Comparison of ENCODE assay signal across 19 cellular contexts in the genomic region with DNA sequence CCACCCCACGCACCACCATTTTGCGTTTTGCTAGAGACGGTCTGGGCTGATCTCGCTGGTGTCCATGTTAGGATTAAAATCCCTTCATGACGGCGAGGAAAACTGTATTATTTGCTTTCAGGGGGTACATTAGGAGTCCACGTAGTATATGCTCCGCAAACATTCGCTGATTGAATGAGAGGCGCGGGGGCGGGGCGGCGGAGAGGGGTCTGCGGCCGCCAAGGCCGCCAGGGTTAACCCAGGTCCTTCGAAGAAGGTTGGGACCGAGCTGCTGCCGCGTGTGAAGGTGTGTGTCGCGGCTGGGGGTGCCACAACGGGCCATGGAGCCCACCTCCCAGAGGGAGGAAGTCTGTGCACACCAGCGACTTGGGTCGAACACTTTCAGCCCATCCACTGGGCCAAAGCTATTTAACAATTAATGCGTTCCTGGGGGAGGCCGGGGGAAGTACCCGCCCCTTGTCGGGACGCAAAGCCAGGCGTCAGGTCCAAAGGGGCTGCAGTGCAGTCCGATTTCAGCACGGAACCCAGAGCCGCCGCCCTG. TPM values are rescaled to one million over a fixed set of nuclear protein-coding genes. Genes with fewer than 3 reads are reported as not detected.
DNase-seq lines count a peak whose midpoint lies in the region; ATAC-seq and TF ChIP-seq lines count a peak whose summit lies in the region.
"Had no signal": no experiment of that assay in that cellular context is flagged by ENCODE, and none has a peak within 500 bp of the region (broad histone marks: within the 10 kb centered on the region; RNA-seq: fewer than 3 reads in every experiment).

No MANE protein-coding gene starts in this region.

- POLR2A ChIA-PET in naive thymus-derived CD4-positive, alpha-beta T cell (lab: Charles Lee): no interaction called here

- DNase-seq in HFFc6 (no peak), ecto neural progenitor cell (ENCODE audit: low spot score) (peak; percentile 53), islet precursor cell (peak; percentile 59), activated gamma-delta T cell (lab: John Stamatoyannopoulos, UW) (no peak)
- DNase-seq in naive thymus-derived CD4-positive, alpha-beta T cell: no peak
- no peak for DNase-seq in activated naive CD8-positive, alpha-beta T cell treated with anti-CD3 and anti-CD28 coated beads, Interleukin-2, amount 50 U/mL, for 24 hours
- DNase-seq: activated CD4-positive, alpha-beta T cell treated with anti-CD3 and anti-CD28 coated beads, Interleukin-2, amount 50 U/mL, for 1 hour; activated gamma-delta T cell treated with Interleukin-2 at 50 U/mL for 16 hours; amygdala; caudate nucleus; DMS79 treated with DMSO at 0.1 percent for 48 hours; effector CD8-positive, alpha-beta T cell; Karpas-422; kidney glomerular epithelial cell; NCI-H1105; NCI-H2081 treated with DMSO at 0.1 percent for 48 hours; thyroid gland had no signal

- peaks cover 0 to 3% (median 0%) of the 10 kb centered on the region in 3 donors for H3K36me3 ChIP-seq in skeletal muscle tissue (ENCODE audit: control insufficient read depth in 3 of 3, insufficient read depth in 3 of 3, low read length in 3 of 3)
- H3K36me3 ChIP-seq in naive thymus-derived CD4-positive, alpha-beta T cell (ENCODE audit: control insufficient read depth in 2 of 3, insufficient read depth in 3 of 3, low read length in 3 of 3): no peaks in the 10 kb centered on the region
- H3K36me3 ChIP-seq: thyroid gland had no signal

- H3K4me3 Mint-ChIP-seq in HFFc6: peak overlapping the region; percentile 84
- H3K4me3 Mint-ChIP-seq in naive thymus-derived CD4-positive, alpha-beta T cell: peak overlapping the region in 3 of 10 donors; percentile 6 to 52 (median 48)
- H3K4me3 Mint-ChIP-seq in activated naive CD8-positive, alpha-beta T cell treated with anti-CD3 and anti-CD28 coated beads, Interleukin-2, amount 50 U/mL, for 24 hours: no peak overlapping the region
- H3K4me3 Mint-ChIP-seq: stimulated activated memory B cell treated with anti-CD40 and anti-IgM and Interleukin-4, amounts not matched to agents 10 μg/mL and 1 μg/mL and 100 μg/mL, for 72 hours had no signal

- H3K27ac Mint-ChIP-seq in HFFc6: peak overlapping the region; percentile 11; the same call in 1 of the 2 replicates
- no peak overlapping the region for H3K27ac Mint-ChIP-seq in naive thymus-derived CD4-positive, alpha-beta T cell
- H3K27ac Mint-ChIP-seq in activated naive CD8-positive, alpha-beta T cell treated with anti-CD3 and anti-CD28 coated beads, Interleukin-2, amount 50 U/mL, for 24 hours: no peak overlapping the region
- H3K27ac Mint-ChIP-seq: stimulated activated memory B cell treated with anti-CD40 and anti-IgM and Interleukin-4, amounts not matched to agents 10 μg/mL and 1 μg/mL and 100 μg/mL, for 72 hours had no signal

- H3K9me3 Mint-ChIP-seq in HFFc6: peaks cover 11% of the 10 kb centered on the region
- H3K9me3 Mint-ChIP-seq in naive thymus-derived CD4-positive, alpha-beta T cell: peaks cover 5 to 70% (median 28%) of the 10 kb centered on the region in 11 donors
- peaks cover 22% of the 10 kb centered on the region for H3K9me3 Mint-ChIP-seq in activated naive CD8-positive, alpha-beta T cell treated with anti-CD3 and anti-CD28 coated beads, Interleukin-2, amount 50 U/mL, for 24 hours

- intact Hi-C loops in naive thymus-derived CD4-positive, alpha-beta T cell (cut with micrococcal nuclease): no loop called here

- no peak for ATAC-seq in naive thymus-derived CD4-positive, alpha-beta T cell
- no peak for ATAC-seq in activated naive CD8-positive, alpha-beta T cell treated with anti-CD3 and anti-CD28 coated beads, Interleukin-2, amount 50 U/mL, for 24 hours
- ATAC-seq: stimulated activated memory B cell treated with anti-CD40 and anti-IgM and Interleukin-4, amounts not matched to agents 10 μg/mL and 1 μg/mL and 100 μg/mL, for 72 hours had no signal

- no peaks in the 10 kb centered on the region for H3K9me3 ChIP-seq in skeletal muscle tissue (ENCODE audit: control insufficient read depth in 3 of 3, low read length in 3 of 3)
- peaks cover 0 to 5% (median 0%) of the 10 kb centered on the region in 3 experiments for H3K9me3 ChIP-seq in naive thymus-derived CD4-positive, alpha-beta T cell (ENCODE audit: control insufficient read depth in 2 of 3, low read length in 3 of 3)
- H3K9me3 ChIP-seq: thyroid gland had no signal

- TF ChIP-seq CTCF in HFFc6 (IDR thresholded peaks at IDR 0.05): no peak

- H3K36me3 Mint-ChIP-seq in HFFc6 (ENCODE audit: low read depth): peaks cover 19% of the 10 kb centered on the region
- H3K36me3 Mint-ChIP-seq in naive thymus-derived CD4-positive, alpha-beta T cell: peaks cover 0 to 30% (median 4%) of the 10 kb centered on the region in 5 donors
- H3K36me3 Mint-ChIP-seq in activated naive CD8-positive, alpha-beta T cell treated with anti-CD3 and anti-CD28 coated beads, Interleukin-2, amount 50 U/mL, for 24 hours (ENCODE audit: low read depth): peaks cover 5% of the 10 kb centered on the region
- H3K36me3 Mint-ChIP-seq: stimulated activated memory B cell treated with anti-CD40 and anti-IgM and Interleukin-4, amounts not matched to agents 10 μg/mL and 1 μg/mL and 100 μg/mL, for 72 hours had no signal

- H3K4me3 ChIP-seq in skeletal muscle tissue (ENCODE audit: low read length in 3 of 3): peak overlapping the region in 2 of 3 donors; percentile 42 to 77
- H3K4me3 ChIP-seq in naive thymus-derived CD4-positive, alpha-beta T cell (ENCODE audit: low read length): no peak overlapping the region
- H3K4me3 ChIP-seq: thyroid gland had no signal

- H3K27ac ChIP-seq in skeletal muscle tissue (ENCODE audit: low read depth, low read length): peak overlapping the region; percentile 26
- no peak overlapping the region for H3K27ac ChIP-seq in naive thymus-derived CD4-positive, alpha-beta T cell (ENCODE audit: low read depth, low read length)
- H3K27ac ChIP-seq: thyroid gland had no signal

- CTCF ChIA-PET in naive thymus-derived CD4-positive, alpha-beta T cell (lab: Charles Lee): no interaction called here

- peaks cover 13 to 66% (median 21%) of the 10 kb centered on the region in 3 donors for H3K27me3 ChIP-seq in skeletal muscle tissue (ENCODE audit: control insufficient read depth in 3 of 3, insufficient read depth in 3 of 3, low read length in 3 of 3)
- H3K27me3 ChIP-seq in naive thymus-derived CD4-positive, alpha-beta T cell (ENCODE audit: control insufficient read depth in 2 of 2, insufficient read depth in 2 of 2, low read length in 2 of 2): peaks cover 6 to 62% of the 10 kb centered on the region in 2 donors

- peaks cover 6 to 40% (median 20%) of the 10 kb centered on the region in 3 donors for H3K4me1 ChIP-seq in skeletal muscle tissue (ENCODE audit: control insufficient read depth in 3 of 3, insufficient read depth in 3 of 3, low read length in 3 of 3)
- H3K4me1 ChIP-seq in naive thymus-derived CD4-positive, alpha-beta T cell (ENCODE audit: control insufficient read depth in 2 of 2, insufficient read depth in 2 of 2, low read length in 2 of 2): no peaks in the 10 kb centered on the region

- peak overlapping the region in 1 of 3 donors; percentile 88 for H3K9ac ChIP-seq in skeletal muscle tissue (ENCODE audit: low read depth in 1 of 3, low read length in 3 of 3)

- peaks cover 21% of the 10 kb centered on the region for H3K27me3 Mint-ChIP-seq in HFFc6 (ENCODE audit: insufficient read depth)
- H3K27me3 Mint-ChIP-seq in naive thymus-derived CD4-positive, alpha-beta T cell: peaks cover 86 to 95% (median 89%) of the 10 kb centered on the region in 5 donors
- H3K27me3 Mint-ChIP-seq in activated naive CD8-positive, alpha-beta T cell treated with anti-CD3 and anti-CD28 coated beads, Interleukin-2, amount 50 U/mL, for 24 hours: peaks cover 88% of the 10 kb centered on the region

- H3K4me1 Mint-ChIP-seq in HFFc6 (ENCODE audit: low read depth): peaks cover 64% of the 10 kb centered on the region
- peaks cover 5 to 36% (median 21%) of the 10 kb centered on the region in 7 donors for H3K4me1 Mint-ChIP-seq in naive thymus-derived CD4-positive, alpha-beta T cell
- H3K4me1 Mint-ChIP-seq in activated naive CD8-positive, alpha-beta T cell treated with anti-CD3 and anti-CD28 coated beads, Interleukin-2, amount 50 U/mL, for 24 hours: peaks cover 18% of the 10 kb centered on the region

RNA-seq across cellular contexts. Expression of a gene that starts 6.4 kb away (rescaled TPM):
- 10 to 100 TPM; 15.9 to 22.8 (median 17.9) TPM for total RNA-seq in HFFc6 (2021; fragmentation: NEBNext Ultra II Directional; extraction: Animal tissue kit (Norgen Biotek cat#: 25700))
- 16.2 TPM for total RNA-seq in skeletal muscle tissue
- total RNA-seq in naive thymus-derived CD4-positive, alpha-beta T cell: not detected
- polyA plus RNA-seq in naive thymus-derived CD4-positive, alpha-beta T cell: not detected
- total RNA-seq: thyroid gland had no signal

Comparison
In these comparisons a context has a peak if more than half of its experiments do, and no peak if none do; other contexts are left out.
1. DNase-seq: peak in ecto neural progenitor cell (single experiment) and islet precursor cell (single experiment); none in HFFc6 (single experiment), naive thymus-derived CD4-positive, alpha-beta T cell (0 of 9), activated gamma-delta T cell (single experiment) and activated naive CD8-positive, alpha-beta T cell treated with anti-CD3 and anti-CD28 coated beads, Interleukin-2, amount 50 U/mL, for 24 hours (single experiment).
2. RNA of a gene that starts 6.4 kb away (total RNA-seq): 15.9 to 22.8 TPM in HFFc6 and 16.2 TPM in skeletal muscle tissue (single experiment); not detected in naive thymus-derived CD4-positive, alpha-beta T cell; every median in the first group is over 10 times any median in the second.